1 cellular context compared by ENCODE assay signal in genomic region chr14:51097287-51097686, GRCh38.
A peak's percentile ranks its signal among the peaks of the same experiment; 100 is the strongest.
TF ChIP-seq lines count a peak whose summit lies in the region.

No MANE protein-coding gene starts in this region.

TF ChIP-seq in HEK293, 187 proteins besides CTCF, POLR2A, EP300 and RAD21 (continued from another document):
- no peak for TF ChIP-seq ZNF776 (tag by site-specific recombination; IDR thresholded peaks at IDR 0.05; ENCODE audit: borderline replicate concordance)
- TF ChIP-seq OSR2 (tag by site-specific recombination; IDR thresholded peaks at IDR 0.05): peak; percentile 17; the same call in 1 of the 2 replicates
- TF ChIP-seq ZNF174 (tag by site-specific recombination; IDR thresholded peaks at IDR 0.05): 0 out of 2 replicates have a peak, but pooled peaks have one; percentile 16
